Comparison of ENCODE assay signal across 20 cellular contexts in the genomic region with DNA sequence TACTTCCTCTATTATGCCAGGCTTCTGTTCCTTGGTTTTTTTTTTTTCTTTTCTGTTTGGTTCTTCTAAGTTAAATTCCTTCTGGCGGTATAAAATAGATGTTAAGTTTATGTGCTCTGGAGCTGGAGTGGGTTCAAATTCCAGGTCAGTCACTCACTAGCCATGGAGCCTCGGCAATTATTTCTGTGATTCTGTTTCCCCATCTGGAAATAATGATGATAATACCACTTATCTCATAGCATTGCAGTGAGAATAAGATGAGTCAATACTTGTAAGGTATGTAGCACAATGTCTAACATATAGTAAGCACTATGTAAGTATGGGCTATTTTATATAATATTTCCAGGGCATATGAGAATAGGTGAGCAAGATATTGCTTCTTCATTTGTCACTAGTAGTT. TPM values are rescaled to one million over a fixed set of nuclear protein-coding genes. Genes with fewer than 3 reads are reported as not detected.
DNase-seq lines count a peak whose midpoint lies in the region; ATAC-seq and TF ChIP-seq lines count a peak whose summit lies in the region.
"Had no signal": no experiment of that assay in that cellular context is flagged by ENCODE, and none has a peak within 500 bp of the region (broad histone marks: within the 10 kb centered on the region; RNA-seq: fewer than 3 reads in every experiment).

No MANE protein-coding gene starts in this region.

- H2AFZ ChIP-seq in GM23248: peak overlapping the region; percentile 40; the same call in 1 of the 2 replicates
- H2AFZ ChIP-seq in Karpas-422 (ENCODE audit: low read length): no peak overlapping the region

- H3F3A ChIP-seq in GM23248 (ENCODE audit: insufficient read depth): peaks cover 21% of the 10 kb centered on the region

- H3K27ac ChIP-seq in GM23248 (peak overlapping the region; percentile 67), Karpas-422 (ENCODE audit: low read length) (no peak overlapping the region)
- H3K27ac ChIP-seq: psoas muscle had no signal

- H3K4me3 ChIP-seq in AG04449 (ENCODE audit: low read depth, low read length) (no peak overlapping the region), GM23248 (peak overlapping the region; percentile 37), adipocyte (ENCODE audit: low read length) (no peak overlapping the region), Karpas-422 (ENCODE audit: low read length) (no peak overlapping the region)
- H3K4me3 ChIP-seq: psoas muscle, smooth muscle cell had no signal

- CTCF ChIA-PET in AG04449 (lab: Yijun Ruan, JAX): interaction anchor here (1.0 to 3.3 kb wide), 9 partner anchors 14 to 178 kb away, joined by 3 to 25 read pairs (median 5); partner anchors contain the start of gene GRAMD1C

- H3K36me3 ChIP-seq in GM23248 (ENCODE audit: low read depth): no peaks in the 10 kb centered on the region
- no peaks in the 10 kb centered on the region for H3K36me3 ChIP-seq in adipocyte (ENCODE audit: control insufficient read depth, insufficient read depth, low read length, severe bottlenecking)
- no peaks in the 10 kb centered on the region for H3K36me3 ChIP-seq in Karpas-422 (ENCODE audit: insufficient read depth, low read length)

- DNase-seq in AG04449 (ENCODE audit: low read depth, low spot score) (peak; percentile 78), GM23248 (peak; percentile 90), adipocyte (ENCODE audit: low read depth) (peak; percentile 58), fibroblast of peridontal ligament (ENCODE audit: extremely low read depth) (peak; percentile 54), KBM-7 (no peak), Karpas-422 (no peak)
- DNase-seq: activated CD4-positive, alpha-beta memory T cell treated with anti-CD3 and anti-CD28 coated beads, Interleukin-2, amount 10 ng/mL, durations not matched to agents 7 days and 5 days; activated naive CD4-positive, alpha-beta T cell treated with anti-CD3 and anti-CD28 coated beads, Interleukin-2, amount 10 ng/mL, durations not matched to agents 7 days and 5 days; CD4-positive, CD25-positive, alpha-beta regulatory T cell; dermis blood vessel endothelial cell; DMS153; left ventricle myocardium superior; NCI-H774; PC-3; psoas muscle; stimulated activated CD4-positive, alpha-beta T cell treated with anti-CD3 and anti-CD28 coated beads, Interleukin-4, amount 100 ng/mL, for 1 hour had no signal

- in situ Hi-C loops in GM23248 (cut with MboI) (loop anchor here (5.0 kb wide), 1 partner anchor 67 kb away; no protein-coding TSS in a partner anchor), KBM-7 (cut with MboI; ENCODE audit: low pct_unique_long_range_greater_than_20kb, low sequenced_read_pairs) (no loop called here)

- H3K79me2 ChIP-seq in GM23248 (ENCODE audit: insufficient read depth) (no peaks in the 10 kb centered on the region), Karpas-422 (ENCODE audit: low read length) (no peaks in the 10 kb centered on the region)

- no peaks in the 10 kb centered on the region for H3K9me2 ChIP-seq in GM23248 (ENCODE audit: insufficient read depth)
- H3K9me2 ChIP-seq in Karpas-422 (replicated peaks; ENCODE audit: insufficient read depth, low read length): no peaks in the 10 kb centered on the region

- H3K27me3 ChIP-seq in GM23248 (replicated peaks; ENCODE audit: insufficient read depth) (no peaks in the 10 kb centered on the region), adipocyte (replicated peaks; ENCODE audit: control insufficient read depth, insufficient read depth, low read length) (no peaks in the 10 kb centered on the region), Karpas-422 (ENCODE audit: low read length) (no peaks in the 10 kb centered on the region)

- TF ChIP-seq CTCF in AG04449 (IDR thresholded peaks at IDR 0.05; ENCODE audit: insufficient read depth, low read length, missing control alignments): no peak

- H3K4me1 ChIP-seq in GM23248 (ENCODE audit: insufficient read depth) (peaks cover 29% of the 10 kb centered on the region), adipocyte (ENCODE audit: control insufficient read depth, insufficient read depth, low read length) (peaks cover 3% of the 10 kb centered on the region), Karpas-422 (ENCODE audit: low read length) (no peaks in the 10 kb centered on the region)
- H3K4me1 ChIP-seq: psoas muscle had no signal

- POLR2A ChIA-PET in AG04449 (lab: Yijun Ruan, JAX): no interaction called here

- H3K4me2 ChIP-seq in GM23248 (ENCODE audit: unreplicated experiment) (peak overlapping the region; percentile 87), Karpas-422 (ENCODE audit: low read depth, low read length, poor library complexity, severe bottlenecking) (no peak overlapping the region)
- H3K4me2 ChIP-seq: smooth muscle cell had no signal

- H4K20me1 ChIP-seq in GM23248 (ENCODE audit: insufficient read depth) (no peaks in the 10 kb centered on the region), Karpas-422 (ENCODE audit: insufficient read depth, low read depth, low read length) (no peaks in the 10 kb centered on the region)

- WGBS in GM23248 (ENCODE audit: low coverage in 1 of 2, low lambda C conversion rate in 2 of 2, missing lambda C conversion rate in 2 of 2), 2 experiments: 0% methylated on average over 2 of the region's 2 CpGs

- H3K9ac ChIP-seq in GM23248 (peak overlapping the region; percentile 44), adipocyte (ENCODE audit: low read length) (no peak overlapping the region), Karpas-422 (ENCODE audit: low read length) (no peak overlapping the region)

- H3K9me3 ChIP-seq in GM23248 (ENCODE audit: low read depth) (no peaks in the 10 kb centered on the region), adipocyte (ENCODE audit: control insufficient read depth, low read length) (no peaks in the 10 kb centered on the region), Karpas-422 (ENCODE audit: low read length) (no peaks in the 10 kb centered on the region)
- H3K9me3 ChIP-seq: psoas muscle had no signal

- ATAC-seq in GM21360 (IDR thresholded peaks at IDR 0.05; ENCODE audit: unreplicated experiment) (no peak), GM19324 (IDR thresholded peaks at IDR 0.05; ENCODE audit: low FRiP score, unreplicated experiment) (no peak)
- ATAC-seq: left ventricle myocardium superior, PC-3, psoas muscle, WTC11 had no signal

RNA-seq across cellular contexts. Expression of gene ZDHHC23, which starts 33.2 kb away (rescaled TPM):
- 1.6 and 3.8 TPM in 2 replicates for total RNA-seq in GM23248 (2014; rRNA removed; shearing (Covaris generic))
- polyA plus RNA-seq in GM23248 (2016; fragmentation: Nextera tagmentation; extraction: Ambion mirVana): 0.40 and 0.98 TPM in 2 replicates
- 32.1 and 35.6 TPM in 2 replicates for total RNA-seq in Karpas-422 (2014; rRNA removed; shearing (Covaris generic); ENCODE audit: low replicate concordance)
- polyA plus RNA-seq: smooth muscle cell had no signal

Comparison
In these comparisons a context has a peak if more than half of its experiments do, and no peak if none do; other contexts are left out.
1. DNase-seq: peak in AG04449 (single experiment), GM23248 (single experiment), adipocyte (single experiment) and fibroblast of peridontal ligament (single experiment); none in KBM-7 (single experiment) and Karpas-422 (single experiment).